8 cellular contexts compared by ENCODE assay signal in the genomic region with DNA sequence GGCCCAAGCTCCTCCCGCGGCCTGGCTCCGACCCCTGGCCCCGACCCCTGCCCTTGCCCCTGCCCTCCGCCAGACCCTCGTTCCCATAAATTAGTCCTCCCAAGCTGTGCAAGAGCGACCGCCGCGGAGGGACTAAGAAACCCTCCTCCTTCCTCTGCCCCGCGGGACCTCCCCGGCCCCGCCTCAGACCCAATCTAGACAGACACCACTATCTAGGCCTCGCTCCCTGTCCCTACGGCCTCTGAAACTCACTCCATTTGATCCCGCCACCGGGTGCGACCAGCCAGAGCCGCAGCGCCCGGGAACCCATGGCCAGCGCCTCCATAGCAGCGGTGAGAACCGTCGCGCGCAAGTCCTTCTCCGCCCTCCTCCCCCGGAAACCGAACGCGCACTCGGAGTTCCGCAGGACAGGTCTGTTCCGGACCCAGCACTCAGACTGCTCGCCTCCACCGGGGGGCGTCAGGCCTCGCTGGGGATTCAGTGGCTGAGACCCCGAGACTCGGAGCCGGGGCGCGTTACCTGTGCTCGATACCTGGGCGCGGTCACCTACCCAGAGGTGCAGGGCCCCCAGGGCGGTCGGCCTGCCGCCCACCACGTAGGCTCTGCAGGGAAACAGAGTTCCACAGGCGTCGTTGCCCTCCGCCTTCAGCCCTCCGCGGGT. TPM values are rescaled to one million over a fixed set of nuclear protein-coding genes. Genes with fewer than 3 reads are reported as not detected.
DNase-seq lines count a peak whose midpoint lies in the region; ATAC-seq and TF ChIP-seq lines count a peak whose summit lies in the region.

Gene MRPL39, minus strand, starts transcription at position 331 of the 661 bp plus-strand sequence. Its CDS starts 6 bp downstream, at position 325.

- POLR2A ChIA-PET in CD4-positive, alpha-beta T cell (lab: Charles Lee) = interaction anchor here (0.7 to 3.8 kb wide), 9 partner anchors 10 to 128 kb away, joined by 3 to 32 read pairs (median 3); partner anchors contain the start of genes ATP5PF, GABPA and JAM2
- POLR2A ChIA-PET in activated CD4-positive, alpha-beta memory T cell treated with anti-CD3 and anti-CD28 coated beads, Interleukin-2, amount 10 ng/mL, durations not matched to agents 7 days and 5 days (lab: Charles Lee) = interaction anchor here (0.9 to 5.1 kb wide), 12 partner anchors 13 to 562 kb away, joined by 3 to 44 read pairs (median 4); partner anchors contain the start of genes ATP5PF and GABPA

- intact Hi-C loops in CD4-positive, alpha-beta T cell (cut with DNase I, micrococcal nuclease) = loop anchor here (2.0 to 5.0 kb wide), 7 partner anchors 35 to 565 kb away; partner anchors contain the start of genes APP (in 1 of the 2), ATP5PF (in 1 of the 2) and GABPA (in 1 of the 2)
- intact Hi-C loops in lower lobe of right lung (cut with DNase I) = no loop called here

- DNase-seq in CD4-positive, alpha-beta T cell = peak; percentile 75 to 86 (median 80)
- peak; percentile 94 for DNase-seq in NCI-H82 (lab: John Stamatoyannopoulos, UW)
- DNase-seq in activated CD4-positive, alpha-beta memory T cell treated with anti-CD3 and anti-CD28 coated beads, Interleukin-2, amount 10 ng/mL, durations not matched to agents 7 days and 5 days = peak; percentile 89
- peak; percentile 94 for DNase-seq in ecto neural progenitor cell (ENCODE audit: low spot score)
- DNase-seq in lower lobe of right lung = peak; percentile 91
- DNase-seq in stimulated activated CD4-positive, alpha-beta T cell treated with anti-CD3 and anti-CD28 coated beads, TNF-alpha, amount 100 ng/mL, for 24 hours (ENCODE audit: low read depth in 3 of 3) = peak; percentile 78 to 88 (median 80)

- no peaks in the 10 kb centered on the region for H3K9me3 ChIP-seq in CD4-positive, alpha-beta T cell (ENCODE audit: control insufficient read depth, low read length)
- no peaks in the 10 kb centered on the region for H3K9me3 ChIP-seq in lower lobe of right lung

- peaks cover 45% of the 10 kb centered on the region for H3K36me3 Mint-ChIP-seq in CD4-positive, alpha-beta T cell (ENCODE audit: low read depth)
- H3K36me3 Mint-ChIP-seq in activated CD4-positive, alpha-beta memory T cell treated with anti-CD3 and anti-CD28 coated beads, Interleukin-2, amount 10 ng/mL, durations not matched to agents 7 days and 5 days (ENCODE audit: low read depth) = peaks cover 30% of the 10 kb centered on the region

- TF ChIP-seq CTCF in CD4-positive, alpha-beta T cell (IDR thresholded peaks at IDR 0.05) = peak; percentile 49
- peak; percentile 61 for TF ChIP-seq CTCF in lower lobe of right lung (IDR thresholded peaks at IDR 0.05)

- H3K36me3 ChIP-seq in lower lobe of right lung = peaks cover 38% of the 10 kb centered on the region

- no peaks in the 10 kb centered on the region for H3K27me3 ChIP-seq in CD4-positive, alpha-beta T cell (ENCODE audit: control insufficient read depth, insufficient read depth, low read length)
- no peaks in the 10 kb centered on the region for H3K27me3 ChIP-seq in lower lobe of right lung (ENCODE audit: low read depth)

- peak within 1 kb of the TSS; percentile 85 for H3K4me3 ChIP-seq in lower lobe of right lung

- peak within 1 kb of the TSS; percentile 92 for H3K27ac Mint-ChIP-seq in CD4-positive, alpha-beta T cell
- peak within 1 kb of the TSS; percentile 98 for H3K27ac Mint-ChIP-seq in activated CD4-positive, alpha-beta memory T cell treated with anti-CD3 and anti-CD28 coated beads, Interleukin-2, amount 10 ng/mL, durations not matched to agents 7 days and 5 days

- peak within 1 kb of the TSS; percentile 100 for H3K4me3 Mint-ChIP-seq in CD4-positive, alpha-beta T cell
- H3K4me3 Mint-ChIP-seq in activated CD4-positive, alpha-beta memory T cell treated with anti-CD3 and anti-CD28 coated beads, Interleukin-2, amount 10 ng/mL, durations not matched to agents 7 days and 5 days = peak within 1 kb of the TSS; percentile 95

- ATAC-seq in CD4-positive, alpha-beta T cell (ENCODE audit: poor library complexity) = peak; percentile 85
- ATAC-seq in GM19438 (IDR thresholded peaks at IDR 0.05; ENCODE audit: low read depth, unreplicated experiment) = peak; percentile 92
- ATAC-seq in HG03575 (IDR thresholded peaks at IDR 0.05; ENCODE audit: extremely low read depth, insufficient number of reproducible peaks, low FRiP score, unreplicated experiment) = peak; percentile 69
- peak; percentile 98 to 99 for ATAC-seq in lower lobe of right lung

- peaks cover 52% of the 10 kb centered on the region for H3K4me1 Mint-ChIP-seq in CD4-positive, alpha-beta T cell (ENCODE audit: low read depth)
- peaks cover 34% of the 10 kb centered on the region for H3K4me1 Mint-ChIP-seq in activated CD4-positive, alpha-beta memory T cell treated with anti-CD3 and anti-CD28 coated beads, Interleukin-2, amount 10 ng/mL, durations not matched to agents 7 days and 5 days

- CTCF ChIA-PET in CD4-positive, alpha-beta T cell (lab: Charles Lee) = interaction anchor here (0.5 to 2.0 kb wide), 7 partner anchors 33 to 563 kb away, joined by 3 to 8 read pairs (median 3); partner anchors contain the start of genes APP, ATP5PF and GABPA
- CTCF ChIA-PET in activated CD4-positive, alpha-beta memory T cell treated with anti-CD3 and anti-CD28 coated beads, Interleukin-2, amount 10 ng/mL, durations not matched to agents 7 days and 5 days (lab: Charles Lee) = interaction anchor here (0.6 to 3.9 kb wide), 28 partner anchors 9 to 289 kb away, joined by 3 to 28 read pairs (median 5); partner anchors contain the start of genes ATP5PF, GABPA and JAM2

- H3K9me3 Mint-ChIP-seq in CD4-positive, alpha-beta T cell = no peaks in the 10 kb centered on the region
- no peaks in the 10 kb centered on the region for H3K9me3 Mint-ChIP-seq in activated CD4-positive, alpha-beta memory T cell treated with anti-CD3 and anti-CD28 coated beads, Interleukin-2, amount 10 ng/mL, durations not matched to agents 7 days and 5 days

- H3K27me3 Mint-ChIP-seq in CD4-positive, alpha-beta T cell = no peaks in the 10 kb centered on the region
- no peaks in the 10 kb centered on the region for H3K27me3 Mint-ChIP-seq in activated CD4-positive, alpha-beta memory T cell treated with anti-CD3 and anti-CD28 coated beads, Interleukin-2, amount 10 ng/mL, durations not matched to agents 7 days and 5 days

- H3K27ac ChIP-seq in CD4-positive, alpha-beta T cell (ENCODE audit: low read depth, low read length) = peak within 1 kb of the TSS; percentile 64
- H3K27ac ChIP-seq in lower lobe of right lung = peak within 1 kb of the TSS; percentile 86

- H3K4me1 ChIP-seq in lower lobe of right lung = peaks cover 33% of the 10 kb centered on the region

RNA-seq across cellular contexts. Expression of gene MRPL39, which starts in this region (rescaled TPM):
- 10 to 100 TPM; 10.7 to 15.2 TPM for total RNA-seq in CD4-positive, alpha-beta T cell
- 10 to 100 TPM; 36.5 to 37.8 TPM for total RNA-seq in activated CD4-positive, alpha-beta memory T cell treated with anti-CD3 and anti-CD28 coated beads, Interleukin-2, amount 10 ng/mL, durations not matched to agents 7 days and 5 days
- total RNA-seq in lower lobe of right lung = 16.9 TPM

Comparison
In these comparisons a context has a peak if more than half of its experiments do, and no peak if none do; other contexts are left out.
1. Peak in every context shown above with its lines: DNase-seq, ATAC-seq, H3K4me3 ChIP-seq and H3K27ac ChIP-seq.